22 cellular contexts compared by ENCODE assay signal in genomic region chr12:83690465-83690864, GRCh38.
"Had no signal": no experiment of that assay in that cellular context is flagged by ENCODE, and none has a peak within 500 bp of the region (broad histone marks: within the 10 kb centered on the region; RNA-seq: fewer than 3 reads in every experiment).

No MANE protein-coding gene starts in this region.

- H3K9me3 ChIP-seq: SJSA1 had no signal

- ATAC-seq: HepG2 had no signal

- H3K4me3 ChIP-seq: SJSA1, SK-N-MC had no signal

- H3K27ac ChIP-seq: SJSA1, SK-N-MC had no signal

- DNase-seq: IMR-90, Karpas-422, KG1, MM.1S, NCI-H1092 treated with DMSO at 0.1 percent for 48 hours, NCI-H1436 treated with DMSO at 0.1 percent for 48 hours, NCI-H1694, NCI-H1930, NCI-H2081, NCI-H2107, NCI-H226, NCI-H446, NCI-H510A, NCI-H524 treated with DMSO at 0.1 percent for 48 hours, NCI-H69, NCI-H774, Right ventricle myocardium superior, RPMI8226, SIG-M5 had no signal

- H3K36me3 ChIP-seq: SJSA1 had no signal

- H3K4me1 ChIP-seq: SJSA1 had no signal

- H3K27me3 ChIP-seq: SJSA1 had no signal
